In the genomic region with DNA sequence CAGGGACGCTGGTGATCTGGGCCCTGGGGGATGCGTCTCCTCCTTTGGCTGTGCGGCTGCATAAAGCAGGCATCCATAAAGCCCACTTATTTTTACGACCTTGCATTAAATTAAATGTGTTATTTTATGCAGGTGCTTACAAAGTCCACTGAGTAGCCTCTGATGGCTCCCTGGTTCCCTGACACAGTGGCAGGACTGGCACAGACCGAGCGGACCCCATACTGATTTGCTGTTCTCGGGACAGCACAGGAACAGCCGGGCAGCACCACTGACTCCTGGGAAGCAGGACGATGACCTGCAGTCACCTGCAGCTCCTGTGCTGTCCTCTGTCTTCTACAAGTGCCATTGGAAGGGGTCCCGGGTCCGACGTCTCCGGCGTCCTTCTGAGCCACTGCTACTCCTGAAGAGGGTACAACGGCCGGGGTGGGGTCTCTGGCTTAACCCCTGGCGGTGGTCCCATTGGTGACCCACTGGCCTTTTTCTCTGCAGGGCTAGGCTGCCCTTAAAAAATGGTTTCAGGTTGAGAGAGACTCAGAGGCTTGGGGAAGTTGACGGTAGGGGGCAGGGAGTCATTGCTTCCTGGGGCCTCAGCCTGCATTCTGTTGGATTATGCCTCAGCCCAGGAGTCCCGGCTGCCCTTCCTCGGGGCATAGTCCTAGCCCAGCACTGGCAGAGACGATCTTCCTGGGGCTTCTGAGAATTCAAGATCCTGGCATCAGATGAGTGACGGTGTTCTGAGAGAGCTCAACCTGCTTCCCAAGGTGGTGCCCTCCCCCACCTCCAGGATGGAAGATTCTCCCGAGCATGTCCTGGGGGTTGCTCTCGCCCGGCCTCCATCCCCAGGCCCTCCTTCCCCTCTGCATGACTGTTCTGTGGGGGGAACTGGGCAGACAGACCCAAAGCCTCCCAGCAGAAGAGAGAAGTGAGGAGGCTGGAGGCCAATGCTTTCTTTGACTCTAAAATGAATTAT, we compare ENCODE assay signal across 22 cellular contexts.
DNase-seq lines count a peak whose midpoint lies in the region; ATAC-seq and TF ChIP-seq lines count a peak whose summit lies in the region.
"Had no signal": no experiment of that assay in that cellular context is flagged by ENCODE, and none has a peak within 500 bp of the region (broad histone marks: within the 10 kb centered on the region; RNA-seq: fewer than 3 reads in every experiment).

No MANE protein-coding gene starts in this region.

- TF ChIP-seq CTCF in esophagus muscularis mucosa (IDR thresholded peaks at IDR 0.05) = no peak
- TF ChIP-seq CTCF in osteoblast (IDR thresholded peaks at IDR 0.05; ENCODE audit: extremely low read depth, low read depth, low read length) = no peak
- no peak for TF ChIP-seq CTCF in dorsolateral prefrontal cortex (IDR thresholded peaks at IDR 0.05 in 54 of 56, conservative IDR thresholded peaks at IDR 0.05 in 2 of 56; ENCODE audit: low read depth in 1 of 56, partially characterized antibody in 56 of 56)

- peak; percentile 41 for DNase-seq in activated CD4-positive, alpha-beta T cell treated with anti-CD3 and anti-CD28 coated beads, Interleukin-2, amount 10 ng/mL, durations not matched to agents 24 days and 14 days
- DNase-seq in activated CD4-positive, alpha-beta T cell treated with anti-CD3 and anti-CD28 coated beads for 48 hours = no peak
- peak; percentile 68 for DNase-seq in H7
- DNase-seq in esophagus muscularis mucosa (ENCODE audit: extremely low spot score) = peak; percentile 86
- peak; percentile 63 for DNase-seq in osteoblast (ENCODE audit: insufficient read length, low spot score, missing footprints)
- DNase-seq in dorsolateral prefrontal cortex = no peak
- DNase-seq in SW480 (ENCODE audit: low spot score) = no peak
- DNase-seq: 8988T; Caco-2; CD4-positive, alpha-beta memory T cell; GDM1; KBM-7; NCI-H1092 treated with DMSO at 0.1 percent for 48 hours; NCI-H146; NCI-H2081; NCI-H2171; NCI-H345; NCI-H524 had no signal

- H3K27me3 Mint-ChIP-seq in activated CD4-positive, alpha-beta T cell treated with anti-CD3 and anti-CD28 coated beads, Interleukin-2, amount 10 ng/mL, durations not matched to agents 24 days and 14 days = no peaks in the 10 kb centered on the region

- intact Hi-C loops in activated CD4-positive, alpha-beta T cell treated with anti-CD3 and anti-CD28 coated beads, Interleukin-2, amount 10 ng/mL, durations not matched to agents 24 days and 14 days (cut with micrococcal nuclease) = no loop called here
- intact Hi-C loops in esophagus muscularis mucosa (cut with DNase I) (no loop called here), dorsolateral prefrontal cortex (cut with DNase I) (no loop called here)

- no peak overlapping the region for H3K4me2 ChIP-seq in osteoblast (ENCODE audit: insufficient read depth, low read length)

- H3K4me3 ChIP-seq in H7 (ENCODE audit: insufficient read depth, low read depth, low read length) (no peak overlapping the region), esophagus muscularis mucosa (no peak overlapping the region), osteoblast (ENCODE audit: insufficient read depth, low read length) (no peak overlapping the region), dorsolateral prefrontal cortex (no peak overlapping the region)
- H3K4me3 ChIP-seq: BLaER1 treated with 17β-estradiol and CSF1 and Interleukin-3, amounts not matched to agents 10 nM and 100 nM; SJSA1 had no signal

- no peaks in the 10 kb centered on the region for H3K36me3 Mint-ChIP-seq in activated CD4-positive, alpha-beta T cell treated with anti-CD3 and anti-CD28 coated beads, Interleukin-2, amount 10 ng/mL, durations not matched to agents 24 days and 14 days (ENCODE audit: low read depth)
- H3K36me3 Mint-ChIP-seq: CD4-positive, alpha-beta memory T cell had no signal

- H3K27ac Mint-ChIP-seq in activated CD4-positive, alpha-beta T cell treated with anti-CD3 and anti-CD28 coated beads, Interleukin-2, amount 10 ng/mL, durations not matched to agents 24 days and 14 days = no peak overlapping the region
- H3K27ac Mint-ChIP-seq: CD4-positive, alpha-beta memory T cell had no signal

- H3K79me2 ChIP-seq in osteoblast (ENCODE audit: insufficient read depth, low read length) = no peaks in the 10 kb centered on the region

- 77% methylated on average over 21 of the region's 25 CpGs for WGBS in esophagus muscularis mucosa

- no peak overlapping the region for H3K4me3 Mint-ChIP-seq in activated CD4-positive, alpha-beta T cell treated with anti-CD3 and anti-CD28 coated beads, Interleukin-2, amount 10 ng/mL, durations not matched to agents 24 days and 14 days
- H3K4me3 Mint-ChIP-seq: CD4-positive, alpha-beta memory T cell had no signal

- no peaks in the 10 kb centered on the region for H3K9me3 ChIP-seq in esophagus muscularis mucosa
- no peaks in the 10 kb centered on the region for H3K9me3 ChIP-seq in osteoblast (ENCODE audit: low read depth, low read length)
- H3K9me3 ChIP-seq: Caco-2, SJSA1 had no signal

- TF ChIP-seq EP300 in esophagus muscularis mucosa (IDR thresholded peaks at IDR 0.05) = no peak

- H3K27me3 ChIP-seq in H7 (ENCODE audit: control insufficient read depth, insufficient read depth, low read length) = no peaks in the 10 kb centered on the region
- H3K27me3 ChIP-seq in esophagus muscularis mucosa = peaks cover 0 to 46% (median 0%) of the 10 kb centered on the region in 4 donors
- no peaks in the 10 kb centered on the region for H3K27me3 ChIP-seq in osteoblast (ENCODE audit: insufficient read depth, low read length)
- H3K27me3 ChIP-seq in dorsolateral prefrontal cortex = peaks cover 0 to 28% (median 2%) of the 10 kb centered on the region in 45 donors

- no peaks in the 10 kb centered on the region for H3K36me3 ChIP-seq in H7 (replicated peaks; ENCODE audit: control insufficient read depth, insufficient read depth, low read length)
- no peaks in the 10 kb centered on the region for H3K36me3 ChIP-seq in esophagus muscularis mucosa
- no peaks in the 10 kb centered on the region for H3K36me3 ChIP-seq in osteoblast (ENCODE audit: insufficient read depth, low read length)
- H3K36me3 ChIP-seq: BLaER1 treated with 17β-estradiol and CSF1 and Interleukin-3, amounts not matched to agents 10 nM and 100 nM; SJSA1 had no signal

- H4K20me1 ChIP-seq in osteoblast (ENCODE audit: insufficient read depth, low read length) = no peaks in the 10 kb centered on the region
- H4K20me1 ChIP-seq: BLaER1 treated with 17β-estradiol and CSF1 and Interleukin-3, amounts not matched to agents 10 nM and 100 nM had no signal

- H3K9me3 Mint-ChIP-seq in activated CD4-positive, alpha-beta T cell treated with anti-CD3 and anti-CD28 coated beads, Interleukin-2, amount 10 ng/mL, durations not matched to agents 24 days and 14 days = no peaks in the 10 kb centered on the region
- H3K9me3 Mint-ChIP-seq: CD4-positive, alpha-beta memory T cell had no signal

- no peak for TF ChIP-seq POLR2A in esophagus muscularis mucosa (IDR thresholded peaks at IDR 0.05; ENCODE audit: low read depth)

- H2AFZ ChIP-seq in osteoblast (ENCODE audit: low read length) = no peak overlapping the region

- H3K27ac ChIP-seq in esophagus muscularis mucosa (replicated peaks in 1 of 4) (no peak overlapping the region), osteoblast (ENCODE audit: low read depth, low read length) (no peak overlapping the region), dorsolateral prefrontal cortex (no peak overlapping the region)
- H3K27ac ChIP-seq: BLaER1 treated with 17β-estradiol and CSF1 and Interleukin-3, amounts not matched to agents 10 nM and 100 nM; HL-60; SJSA1 had no signal

- H3K4me1 ChIP-seq in esophagus muscularis mucosa = no peaks in the 10 kb centered on the region
- no peaks in the 10 kb centered on the region for H3K4me1 ChIP-seq in osteoblast (ENCODE audit: insufficient read depth, low read length)
- H3K4me1 ChIP-seq: Caco-2, SJSA1 had no signal

- ATAC-seq in HG03045 (IDR thresholded peaks at IDR 0.05; ENCODE audit: unreplicated experiment) = no peak

- no peaks in the 10 kb centered on the region for H3K4me1 Mint-ChIP-seq in activated CD4-positive, alpha-beta T cell treated with anti-CD3 and anti-CD28 coated beads, Interleukin-2, amount 10 ng/mL, durations not matched to agents 24 days and 14 days
- H3K4me1 Mint-ChIP-seq: CD4-positive, alpha-beta memory T cell had no signal

Comparison
In these comparisons a context has a peak if more than half of its experiments do, and no peak if none do; other contexts are left out.
1. DNase-seq: peak in activated CD4-positive, alpha-beta T cell treated with anti-CD3 and anti-CD28 coated beads, Interleukin-2, amount 10 ng/mL, durations not matched to agents 24 days and 14 days (single experiment), H7 (single experiment), esophagus muscularis mucosa (single experiment) and osteoblast (single experiment); none in activated CD4-positive, alpha-beta T cell treated with anti-CD3 and anti-CD28 coated beads for 48 hours (single experiment), dorsolateral prefrontal cortex (0 of 10) and SW480 (single experiment).